In the genomic region with DNA sequence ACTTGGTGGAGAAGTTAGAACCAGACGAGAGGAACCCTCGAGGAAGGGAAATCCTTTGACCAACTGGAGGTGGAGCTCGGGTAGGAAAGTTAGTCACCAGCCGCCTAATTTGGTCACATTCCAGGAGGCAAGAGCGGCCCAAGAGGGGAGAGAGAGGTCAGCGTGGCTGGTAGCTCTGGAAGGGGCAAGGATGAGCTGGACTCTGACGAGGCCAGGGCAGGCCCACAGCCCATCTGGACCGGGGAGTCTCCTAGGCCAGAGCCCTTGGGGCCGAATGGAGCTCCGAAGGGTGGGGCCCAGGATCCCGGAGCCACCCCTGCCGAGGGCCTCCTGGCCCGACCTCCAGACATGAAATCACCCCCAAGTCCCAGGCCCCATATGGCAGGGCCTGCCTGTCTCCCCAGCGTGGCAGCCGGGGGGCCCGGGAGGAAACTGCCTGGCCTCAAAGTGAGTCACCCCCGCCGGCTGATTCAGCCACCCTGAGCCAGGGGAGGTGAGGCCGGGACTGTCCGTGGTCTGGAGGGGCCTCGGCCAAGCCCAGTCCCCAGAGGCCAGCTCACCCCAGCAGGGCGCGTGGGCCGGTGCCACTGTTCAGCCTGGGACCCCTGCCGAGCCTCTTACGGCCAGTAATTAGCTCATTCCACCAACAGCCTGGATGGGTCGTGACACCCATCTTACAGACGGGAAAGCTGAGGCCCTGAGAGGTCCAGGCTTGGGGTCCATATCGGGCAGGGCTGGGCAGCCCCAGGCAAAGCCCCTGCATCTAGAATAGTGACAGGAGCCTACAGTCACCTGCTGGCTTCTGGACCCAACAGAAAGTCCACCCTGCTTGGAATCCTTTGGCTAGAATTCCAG, we compare ENCODE assay signal across 9 cellular contexts. TPM values are rescaled to one million over a fixed set of nuclear protein-coding genes. Genes with fewer than 3 reads are reported as not detected.
DNase-seq lines count a peak whose midpoint lies in the region; ATAC-seq and TF ChIP-seq lines count a peak whose summit lies in the region.
"Had no signal": no experiment of that assay in that cellular context is flagged by ENCODE, and none has a peak within 500 bp of the region (broad histone marks: within the 10 kb centered on the region; RNA-seq: fewer than 3 reads in every experiment).

No MANE protein-coding gene starts in this region.

- no peak for DNase-seq in activated naive CD4-positive, alpha-beta T cell treated with anti-CD3 and anti-CD28 coated beads, Interleukin-2, amount 50 U/mL, for 72 hours (ENCODE audit: low spot score in 2 of 2)
- no peak for DNase-seq in activated naive CD4-positive, alpha-beta T cell treated with anti-CD3 and anti-CD28 coated beads for 36 hours
- DNase-seq in WTC11 (ENCODE audit: low spot score): no peak
- DNase-seq in right atrium auricular region (ENCODE audit: low spot score): peak; percentile 82
- peak; percentile 61 to 88 for DNase-seq in tibial artery
- DNase-seq in mucosa of gallbladder (ENCODE audit: low spot score): no peak
- no peak for DNase-seq in NCI-H774 (lab: John Stamatoyannopoulos, UW)
- DNase-seq: nucleus accumbens had no signal

- no peaks in the 10 kb centered on the region for H3K27me3 Mint-ChIP-seq in activated naive CD4-positive, alpha-beta T cell treated with anti-CD3 and anti-CD28 coated beads for 36 hours (ENCODE audit: low read depth)
- no peaks in the 10 kb centered on the region; the same call in 1 of the 2 replicates for H3K27me3 Mint-ChIP-seq in WTC11 (ENCODE audit: low read depth)

- H3K9me3 ChIP-seq in right atrium auricular region: no peaks in the 10 kb centered on the region
- H3K9me3 ChIP-seq in tibial artery: no peaks in the 10 kb centered on the region

- intact Hi-C loops in activated naive CD4-positive, alpha-beta T cell treated with anti-CD3 and anti-CD28 coated beads for 36 hours (cut with micrococcal nuclease): no loop called here
- intact Hi-C loops in tibial artery (cut with DNase I; ENCODE audit: low total_unique reads): no loop called here

- H3K4me1 ChIP-seq in right atrium auricular region (peaks cover 0 to 26% of the 10 kb centered on the region in 2 donors), tibial artery (peaks cover 5 to 49% (median 36%) of the 10 kb centered on the region in 4 donors)

- TF ChIP-seq CTCF in WTC11 (IDR thresholded peaks at IDR 0.05) (no peak), right atrium auricular region (IDR thresholded peaks at IDR 0.05) (no peak), tibial artery (IDR thresholded peaks at IDR 0.05) (no peak)

- H3K4me3 Mint-ChIP-seq in activated naive CD4-positive, alpha-beta T cell treated with anti-CD3 and anti-CD28 coated beads for 36 hours: no peak overlapping the region
- no peak overlapping the region for H3K4me3 Mint-ChIP-seq in WTC11

- POLR2A ChIA-PET in WTC11 (lab: Charles Lee): no interaction called here

- CTCF ChIA-PET in activated naive CD4-positive, alpha-beta T cell treated with anti-CD3 and anti-CD28 coated beads for 36 hours (lab: Charles Lee): no interaction called here
- CTCF ChIA-PET in WTC11 (lab: Charles Lee): interaction anchor here (1.3 kb wide), 2 partner anchors 212 to 273 kb away, joined by 3 read pairs; no protein-coding TSS in a partner anchor

- H3K36me3 ChIP-seq in right atrium auricular region (no peaks in the 10 kb centered on the region), tibial artery (no peaks in the 10 kb centered on the region)

- peak overlapping the region; percentile 30 to 54 for H3K27ac ChIP-seq in right atrium auricular region
- H3K27ac ChIP-seq in tibial artery: peak overlapping the region; percentile 76 to 83

- H3K27me3 ChIP-seq in right atrium auricular region (no peaks in the 10 kb centered on the region), tibial artery (no peaks in the 10 kb centered on the region)

- H3K4me3 ChIP-seq in right atrium auricular region: no peak overlapping the region
- H3K4me3 ChIP-seq in tibial artery: no peak overlapping the region

- H3K4me1 Mint-ChIP-seq in activated naive CD4-positive, alpha-beta T cell treated with anti-CD3 and anti-CD28 coated beads for 36 hours (ENCODE audit: low read depth): no peaks in the 10 kb centered on the region
- peaks cover 5% of the 10 kb centered on the region for H3K4me1 Mint-ChIP-seq in WTC11

- peaks cover 0 to 4% of the 10 kb centered on the region in 2 donors for H3K9me3 Mint-ChIP-seq in activated naive CD4-positive, alpha-beta T cell treated with anti-CD3 and anti-CD28 coated beads, Interleukin-2, amount 50 U/mL, for 72 hours
- H3K9me3 Mint-ChIP-seq in activated naive CD4-positive, alpha-beta T cell treated with anti-CD3 and anti-CD28 coated beads for 36 hours: peaks cover 10% of the 10 kb centered on the region
- H3K9me3 Mint-ChIP-seq in WTC11: peaks cover 9% of the 10 kb centered on the region

- peak overlapping the region; percentile 36 to 85 for H3K27ac Mint-ChIP-seq in activated naive CD4-positive, alpha-beta T cell treated with anti-CD3 and anti-CD28 coated beads, Interleukin-2, amount 50 U/mL, for 72 hours
- no peak overlapping the region for H3K27ac Mint-ChIP-seq in activated naive CD4-positive, alpha-beta T cell treated with anti-CD3 and anti-CD28 coated beads for 36 hours
- peak overlapping the region; percentile 45 for H3K27ac Mint-ChIP-seq in WTC11

- peaks cover 0 to 6% of the 10 kb centered on the region in 2 donors for H3K36me3 Mint-ChIP-seq in activated naive CD4-positive, alpha-beta T cell treated with anti-CD3 and anti-CD28 coated beads, Interleukin-2, amount 50 U/mL, for 72 hours
- peaks cover 5% of the 10 kb centered on the region for H3K36me3 Mint-ChIP-seq in activated naive CD4-positive, alpha-beta T cell treated with anti-CD3 and anti-CD28 coated beads for 36 hours (ENCODE audit: low read depth)
- H3K36me3 Mint-ChIP-seq in WTC11: peaks cover 4% of the 10 kb centered on the region

- peak; percentile 19 to 88 for ATAC-seq in activated naive CD4-positive, alpha-beta T cell treated with anti-CD3 and anti-CD28 coated beads, Interleukin-2, amount 50 U/mL, for 72 hours
- ATAC-seq in WTC11 (no peak), HG03045 (IDR thresholded peaks at IDR 0.05; ENCODE audit: unreplicated experiment) (no peak)

TF ChIP-seq in WTC11, 78 proteins besides CTCF, POLR2A, EP300 and RAD21:
- no peak for TF ChIP-seq CREM (CRISPR knock-in tag; IDR thresholded peaks at IDR 0.05)
- no peak for TF ChIP-seq RELA (CRISPR knock-in tag; IDR thresholded peaks at IDR 0.05; ENCODE audit: borderline replicate concordance)

RNA-seq across cellular contexts. Expression of gene PDGFA, which starts 23.5 kb away (rescaled TPM):
- 10 to 100 TPM in 1 of 2 donors, 1 to 10 TPM in 1; 8.4 to 11.7 TPM for total RNA-seq in activated naive CD4-positive, alpha-beta T cell treated with anti-CD3 and anti-CD28 coated beads, Interleukin-2, amount 50 U/mL, for 72 hours
- total RNA-seq in activated naive CD4-positive, alpha-beta T cell treated with anti-CD3 and anti-CD28 coated beads for 36 hours: 1 to 10 TPM; 7.7 TPM
- total RNA-seq in WTC11 (2021) (114 to 131 TPM (median 129 TPM) in 3 replicates), right atrium auricular region (10 to 100 TPM; 31.8 to 34.2 TPM), mucosa of gallbladder (51.2 TPM)

Comparison
In these comparisons a context has a peak if more than half of its experiments do, and no peak if none do; other contexts are left out.
1. ATAC-seq: peak in activated naive CD4-positive, alpha-beta T cell treated with anti-CD3 and anti-CD28 coated beads, Interleukin-2, amount 50 U/mL, for 72 hours (2 of 2); none in WTC11 (single experiment) and HG03045 (single experiment).
2. DNase-seq: peak in right atrium auricular region (single experiment) and tibial artery (2 of 2); none in activated naive CD4-positive, alpha-beta T cell treated with anti-CD3 and anti-CD28 coated beads, Interleukin-2, amount 50 U/mL, for 72 hours (0 of 2), activated naive CD4-positive, alpha-beta T cell treated with anti-CD3 and anti-CD28 coated beads for 36 hours (single experiment), WTC11 (single experiment), mucosa of gallbladder (single experiment) and NCI-H774 (single experiment).